ENCODE assay signal across 15 cellular contexts in the genomic region with DNA sequence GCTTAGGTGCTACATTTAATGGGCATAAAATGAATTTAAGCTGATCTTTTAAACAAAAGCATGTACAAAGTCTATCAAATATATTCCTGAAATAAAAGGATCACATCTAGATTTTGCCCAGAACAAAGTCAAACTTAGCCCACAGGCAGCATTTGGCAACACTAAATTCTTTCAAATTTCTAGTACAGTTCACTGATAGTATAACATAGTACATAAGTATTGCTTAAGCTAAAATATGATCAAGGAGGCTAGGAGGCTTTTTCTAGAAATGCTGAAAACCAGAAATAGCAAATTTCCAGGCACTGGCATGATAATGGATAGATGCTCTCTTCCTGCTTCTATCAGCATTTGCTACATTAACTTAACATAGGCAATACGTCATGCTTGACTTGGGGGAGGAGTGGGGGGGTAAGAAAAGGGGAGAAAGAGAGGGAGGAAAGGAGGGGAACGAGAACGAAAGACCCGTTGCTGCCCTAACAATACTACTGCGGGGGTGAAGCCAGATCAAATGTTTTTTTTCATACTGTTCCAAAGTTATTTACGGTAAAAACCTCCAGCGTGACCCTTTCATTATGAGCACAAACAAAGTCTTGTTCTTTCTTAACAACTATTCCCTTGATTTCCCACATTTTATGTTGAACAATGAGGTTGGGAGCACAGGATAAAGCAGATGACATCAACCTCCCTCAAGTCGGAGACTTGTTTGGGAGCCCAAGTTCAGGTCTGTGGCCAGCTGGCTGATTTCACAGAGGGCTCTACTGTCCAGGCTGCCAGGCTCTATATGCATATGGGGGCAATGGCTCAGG. TPM values are rescaled to one million over a fixed set of nuclear protein-coding genes. Genes with fewer than 3 reads are reported as not detected.
DNase-seq lines count a peak whose midpoint lies in the region; ATAC-seq and TF ChIP-seq lines count a peak whose summit lies in the region.
"Had no signal": no experiment of that assay in that cellular context is flagged by ENCODE, and none has a peak within 500 bp of the region (broad histone marks: within the 10 kb centered on the region; RNA-seq: fewer than 3 reads in every experiment).

No MANE protein-coding gene starts in this region.

- H3K27me3 ChIP-seq in uterus (no peaks in the 10 kb centered on the region), PC-9 (ENCODE audit: insufficient read depth, low read depth) (no peaks in the 10 kb centered on the region)
- H3K27me3 ChIP-seq: SJSA1 had no signal

- no peak for TF ChIP-seq POLR2A in uterus (IDR thresholded peaks at IDR 0.05)

- H3K27ac ChIP-seq in uterus (peak overlapping the region; percentile 1 to 24), PC-9 (no peak overlapping the region)
- H3K27ac ChIP-seq: SJSA1 had no signal

- ATAC-seq in GM21526 (IDR thresholded peaks at IDR 0.05; ENCODE audit: low FRiP score, unreplicated experiment) = no peak

- no peaks in the 10 kb centered on the region for H3K9me2 ChIP-seq in PC-9 (ENCODE audit: insufficient read depth)

- H3K27ac Mint-ChIP-seq in activated naive CD8-positive, alpha-beta T cell = peak overlapping the region; percentile 46
- H3K27ac Mint-ChIP-seq in activated naive CD8-positive, alpha-beta T cell treated with anti-CD3 and anti-CD28 coated beads for 36 hours = no peak overlapping the region
- H3K27ac Mint-ChIP-seq: dendritic cell treated with granulocyte-macrophage colony-stimulating factor and Interleukin-4, amounts not matched to agents 40 ng/mL and 50 ng/mL, for 4 days had no signal

- H2AFZ ChIP-seq in PC-9 = no peak overlapping the region

- H3K4me3 ChIP-seq in uterus (no peak overlapping the region), PC-9 (no peak overlapping the region)
- H3K4me3 ChIP-seq: SJSA1 had no signal

- no peaks in the 10 kb centered on the region for H3K36me3 Mint-ChIP-seq in activated naive CD8-positive, alpha-beta T cell
- H3K36me3 Mint-ChIP-seq in activated naive CD8-positive, alpha-beta T cell treated with anti-CD3 and anti-CD28 coated beads for 36 hours = peaks cover 12% of the 10 kb centered on the region

- CTCF ChIA-PET in PC-9 (lab: Charles Lee) = no interaction called here

- H3K79me2 ChIP-seq in PC-9 (ENCODE audit: low read depth) = peaks cover 98% of the 10 kb centered on the region

- no peak overlapping the region for H3K4me2 ChIP-seq in PC-9

- H3K9me3 Mint-ChIP-seq in activated naive CD8-positive, alpha-beta T cell (ENCODE audit: low read depth) = no peaks in the 10 kb centered on the region
- H3K9me3 Mint-ChIP-seq in activated naive CD8-positive, alpha-beta T cell treated with anti-CD3 and anti-CD28 coated beads for 36 hours = no peaks in the 10 kb centered on the region
- H3K9me3 Mint-ChIP-seq: dendritic cell treated with granulocyte-macrophage colony-stimulating factor and Interleukin-4, amounts not matched to agents 40 ng/mL and 50 ng/mL, for 4 days had no signal

- intact Hi-C loops in uterus (cut with DNase I; ENCODE audit: low total_unique reads) (no loop called here), PC-9 (cut with micrococcal nuclease; ENCODE audit: unreplicated experiment) (no loop called here)

- DNase-seq in activated naive CD8-positive, alpha-beta T cell treated with anti-CD3 and anti-CD28 coated beads for 36 hours = no peak
- DNase-seq in globus pallidus (ENCODE audit: low spot score) = peak; percentile 94
- DNase-seq in nucleus accumbens (lab: John Stamatoyannopoulos, UW) = peak in 52 of 56 donors; percentile 21 to 88 (median 72)
- no peak for DNase-seq in uterus
- DNase-seq in KG1 (lab: John Stamatoyannopoulos, UW) = no peak
- DNase-seq in PC-9 = no peak
- DNase-seq: activated CD4-positive, CD25-positive, alpha-beta regulatory T cell; activated T-cell treated with anti-CD3 and anti-CD28 coated beads, Interleukin-2, amount 50 U/mL, for 48 hours; DMS79; NCI-H510A treated with DMSO at 0.1 percent for 48 hours; stimulated activated CD4-positive, alpha-beta T cell treated with anti-CD3 and anti-CD28 coated beads, Interleukin-15, amount 100 ng/mL, for 24 hours had no signal

- H4K20me1 ChIP-seq in PC-9 (ENCODE audit: insufficient read depth) = peaks cover 95% of the 10 kb centered on the region

- no peaks in the 10 kb centered on the region for H3K36me3 ChIP-seq in uterus
- no peaks in the 10 kb centered on the region; the same call in 1 of the 2 replicates for H3K36me3 ChIP-seq in PC-9 (ENCODE audit: low read depth)
- H3K36me3 ChIP-seq: SJSA1 had no signal

- H3K9me3 ChIP-seq in uterus (no peaks in the 10 kb centered on the region), PC-9 (ENCODE audit: insufficient read depth, low read depth) (no peaks in the 10 kb centered on the region)
- H3K9me3 ChIP-seq: SJSA1 had no signal

- no TSS peak for BruUV-seq in PC-9 (replicated peaks; lab: Mats Ljungman, UMichigan)

- no peaks in the 10 kb centered on the region for H3K27me3 Mint-ChIP-seq in activated naive CD8-positive, alpha-beta T cell
- H3K27me3 Mint-ChIP-seq in activated naive CD8-positive, alpha-beta T cell treated with anti-CD3 and anti-CD28 coated beads for 36 hours = no peaks in the 10 kb centered on the region
- H3K27me3 Mint-ChIP-seq: dendritic cell treated with granulocyte-macrophage colony-stimulating factor and Interleukin-4, amounts not matched to agents 40 ng/mL and 50 ng/mL, for 4 days had no signal

- peaks cover 0 to 3% of the 10 kb centered on the region in 2 donors for H3K4me1 ChIP-seq in uterus
- peaks cover 15% of the 10 kb centered on the region; the same call in 1 of the 2 replicates for H3K4me1 ChIP-seq in PC-9 (replicated peaks; ENCODE audit: insufficient read depth)

- POLR2A ChIA-PET in PC-9 (lab: Charles Lee; ENCODE audit: unreplicated experiment) = interaction anchor here (0.6 kb wide), 1 partner anchor 114 kb away, joined by 4 read pairs; no protein-coding TSS in a partner anchor

- TF ChIP-seq CTCF in uterus (IDR thresholded peaks at IDR 0.05) = no peak
- no peak for TF ChIP-seq CTCF in PC-9 (conservative IDR thresholded peaks at IDR 0.05)

- no peak overlapping the region for H3K4me3 Mint-ChIP-seq in activated naive CD8-positive, alpha-beta T cell
- no peak overlapping the region for H3K4me3 Mint-ChIP-seq in activated naive CD8-positive, alpha-beta T cell treated with anti-CD3 and anti-CD28 coated beads for 36 hours
- H3K4me3 Mint-ChIP-seq: dendritic cell treated with granulocyte-macrophage colony-stimulating factor and Interleukin-4, amounts not matched to agents 40 ng/mL and 50 ng/mL, for 4 days had no signal

- H3F3A ChIP-seq in PC-9 (ENCODE audit: insufficient read depth, low read depth) = peaks cover 33% of the 10 kb centered on the region; the same call in 1 of the 2 replicates

- peaks cover 70% of the 10 kb centered on the region for H3K4me1 Mint-ChIP-seq in activated naive CD8-positive, alpha-beta T cell (ENCODE audit: low read depth)
- H3K4me1 Mint-ChIP-seq in activated naive CD8-positive, alpha-beta T cell treated with anti-CD3 and anti-CD28 coated beads for 36 hours = peaks cover 53% of the 10 kb centered on the region

RNA-seq across cellular contexts. Expression of a gene that starts 10.6 kb away (rescaled TPM):
- 100 to 1,000 TPM; 160 to 169 TPM for total RNA-seq in activated naive CD8-positive, alpha-beta T cell treated with anti-CD3 and anti-CD28 coated beads for 36 hours
- total RNA-seq in uterus = 100 to 1,000 TPM; 206 to 389 (median 287) TPM
- 709 and 770 TPM in 2 replicates for total RNA-seq in PC-9 (2021)

RNA-seq across cellular contexts. Expression of a gene that starts 38.9 kb away (rescaled TPM):
- total RNA-seq in activated naive CD8-positive, alpha-beta T cell treated with anti-CD3 and anti-CD28 coated beads for 36 hours = 10 to 100 TPM; 50.1 to 50.9 TPM
- total RNA-seq in uterus (100 to 1,000 TPM in 1 of 4 donors, 10 to 100 TPM in 3; 51.2 to 115 (median 71.4) TPM), PC-9 (2021) (170 and 174 TPM in 2 replicates)

Comparison
In these comparisons a context has a peak if more than half of its experiments do, and no peak if none do; other contexts are left out.
1. DNase-seq: peak in globus pallidus (single experiment) and nucleus accumbens (52 of 56); none in activated naive CD8-positive, alpha-beta T cell treated with anti-CD3 and anti-CD28 coated beads for 36 hours (single experiment), uterus (0 of 2), KG1 (single experiment) and PC-9 (0 of 2).